Comparison of ENCODE assay signal across 28 cellular contexts in the genomic region with DNA sequence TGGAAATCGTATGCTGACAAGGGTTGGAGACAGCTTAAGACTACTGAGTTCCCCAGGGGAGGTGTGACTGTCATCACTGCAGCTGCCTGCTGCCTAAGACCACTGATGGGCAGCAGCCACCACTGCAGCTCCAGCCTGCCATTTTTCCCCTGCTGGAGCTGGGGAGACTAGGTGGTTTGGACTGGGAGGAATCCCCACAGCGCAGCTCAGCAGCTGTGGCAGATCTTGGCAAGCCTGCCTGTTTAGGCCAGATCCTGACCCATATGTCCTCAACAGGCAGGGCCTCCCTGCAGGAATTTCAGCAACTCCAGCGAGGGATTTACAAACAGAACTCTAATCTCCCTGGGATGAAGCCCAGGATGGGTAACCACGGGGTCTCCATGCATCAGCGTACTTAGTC.
A peak's percentile ranks its signal among the peaks of the same experiment; 100 is the strongest.
DNase-seq lines count a peak whose midpoint lies in the region; ATAC-seq and TF ChIP-seq lines count a peak whose summit lies in the region.
"Had no signal": no experiment of that assay in that cellular context is flagged by ENCODE, and none has a peak within 500 bp of the region (broad histone marks: within the 10 kb centered on the region; RNA-seq: fewer than 3 reads in every experiment).

No MANE protein-coding gene starts in this region.

- no peaks in the 10 kb centered on the region for H3K36me3 Mint-ChIP-seq in activated T-helper 17 cell treated with anti-CD3 and anti-CD28 coated beads, Interleukin-2, amount 50 U/mL, for 72 hours (ENCODE audit: low read depth)
- H3K36me3 Mint-ChIP-seq: activated naive CD8-positive, alpha-beta T cell treated with anti-CD3 and anti-CD28 coated beads, Interleukin-2, amount 10 ng/mL, durations not matched to agents 7 days and 5 days; CD14-positive monocyte; mesothelial cell of epicardium; natural killer cell; stimulated activated effector memory CD8-positive, alpha-beta T cell treated with anti-CD3 and anti-CD28 coated beads, Interleukin-12 subunit alpha, Interleukin-12 subunit beta, amount 100 ng/mL, for 72 hours had no signal

- 37% methylated on average over 5 of the region's 5 CpGs for WGBS in right cardiac atrium

- H3K27ac ChIP-seq in right cardiac atrium (ENCODE audit: low read length) = no peak overlapping the region
- H3K27ac ChIP-seq in left ventricle myocardium inferior (replicated peaks) = no peak overlapping the region
- H3K27ac ChIP-seq in SJCRH30 = no peak overlapping the region
- H3K27ac ChIP-seq: KMS-11, ovary, spleen, testis, uterus had no signal

- H3K4me1 ChIP-seq in right cardiac atrium (ENCODE audit: control insufficient read depth, insufficient read depth, low read length) = no peaks in the 10 kb centered on the region
- no peaks in the 10 kb centered on the region for H3K4me1 ChIP-seq in left ventricle myocardium inferior
- no peaks in the 10 kb centered on the region for H3K4me1 ChIP-seq in SJCRH30
- H3K4me1 ChIP-seq: spleen, testis, uterus had no signal

- H3K4me3 ChIP-seq in right cardiac atrium (ENCODE audit: low read length) (no peak overlapping the region), left ventricle myocardium inferior (no peak overlapping the region), SJCRH30 (no peak overlapping the region)
- H3K4me3 ChIP-seq: ovary, spleen, testis, uterus had no signal

- H3K36me3 ChIP-seq in left ventricle myocardium inferior (no peaks in the 10 kb centered on the region), SJCRH30 (no peaks in the 10 kb centered on the region)
- H3K36me3 ChIP-seq: ovary, spleen, uterus had no signal

- H3K27me3 ChIP-seq in right cardiac atrium (ENCODE audit: control insufficient read depth, insufficient read depth) (no peaks in the 10 kb centered on the region), left ventricle myocardium inferior (ENCODE audit: low read depth) (no peaks in the 10 kb centered on the region), SJCRH30 (no peaks in the 10 kb centered on the region)
- H3K27me3 ChIP-seq: ovary, spleen, testis, uterus had no signal

- intact Hi-C loops in right cardiac atrium (cut with DNase I) = no loop called here
- intact Hi-C loops in left ventricle myocardium inferior (cut with micrococcal nuclease) = no loop called here

- H3K9me3 ChIP-seq in right cardiac atrium (ENCODE audit: control insufficient read depth, low read length) = no peaks in the 10 kb centered on the region
- H3K9me3 ChIP-seq in left ventricle myocardium inferior (replicated peaks) = peaks cover 6% of the 10 kb centered on the region
- no peaks in the 10 kb centered on the region for H3K9me3 ChIP-seq in SJCRH30 (replicated peaks)
- H3K9me3 ChIP-seq: ovary, testis, uterus had no signal

- no peak overlapping the region for H3K27ac Mint-ChIP-seq in activated T-helper 17 cell treated with anti-CD3 and anti-CD28 coated beads, Interleukin-2, amount 50 U/mL, for 72 hours
- H3K27ac Mint-ChIP-seq: activated CD4-positive, alpha-beta memory T cell treated with anti-CD3 and anti-CD28 coated beads, Interleukin-2, amount 10 ng/mL, durations not matched to agents 7 days and 5 days; activated naive CD8-positive, alpha-beta T cell treated with anti-CD3 and anti-CD28 coated beads, Interleukin-2, amount 10 ng/mL, durations not matched to agents 7 days and 5 days; CD14-positive monocyte; dendritic cell treated with granulocyte-macrophage colony-stimulating factor and Interleukin-4, amounts not matched to agents 40 ng/mL and 50 ng/mL, for 4 days; mesothelial cell of epicardium; natural killer cell; stimulated activated effector memory CD8-positive, alpha-beta T cell treated with anti-CD3 and anti-CD28 coated beads, Interleukin-12 subunit alpha, Interleukin-12 subunit beta, amount 100 ng/mL, for 72 hours had no signal

- peak in 1 of 2 donors; percentile 59 for ATAC-seq in right cardiac atrium
- no peak for ATAC-seq in HG03378 (IDR thresholded peaks at IDR 0.05; ENCODE audit: unreplicated experiment)
- no peak for ATAC-seq in activated T-helper 17 cell treated with anti-CD3 and anti-CD28 coated beads, Interleukin-2, amount 50 U/mL, for 72 hours (replicated peaks)
- ATAC-seq: activated CD4-positive, CD25-positive, alpha-beta regulatory T cell treated with anti-CD3 and anti-CD28 coated beads, Interleukin-2, amount 50 U/mL, for 24 hours; left lobe of liver; natural killer cell; stimulated activated effector memory CD8-positive, alpha-beta T cell treated with anti-CD3 and anti-CD28 coated beads, Interleukin-12 subunit alpha, Interleukin-12 subunit beta, amount 100 ng/mL, for 72 hours had no signal

- DNase-seq in right cardiac atrium = peak; percentile 11 to 62 (median 61)
- DNase-seq in left ventricle myocardium inferior = no peak
- DNase-seq in SJCRH30 = peak; percentile 16 to 38
- peak; percentile 29 for DNase-seq in iPS-NIHi11 (ENCODE audit: low spot score)
- DNase-seq in NCI-H526 (lab: John Stamatoyannopoulos, UW) = no peak
- DNase-seq: activated CD4-positive, alpha-beta memory T cell treated with anti-CD3 and anti-CD28 coated beads, Interleukin-2, amount 10 ng/mL, durations not matched to agents 7 days and 5 days; activated effector memory CD4-positive, alpha-beta T cell treated with Interleukin-2 at 50 U/mL for 16 hours; activated naive CD8-positive, alpha-beta T cell treated with anti-CD3 and anti-CD28 coated beads, Interleukin-2, amount 10 ng/mL, durations not matched to agents 7 days and 5 days; central memory CD4-positive, alpha-beta T cell; natural killer cell; NCI-H1694 treated with DMSO at 0.1 percent for 48 hours; NCI-H2171 treated with DMSO at 0.1 percent for 48 hours; NCI-H69; ovary; spleen; stimulated activated CD4-positive, alpha-beta T cell treated with anti-CD3 and anti-CD28 coated beads, Interleukin-2, amount 100 ng/mL, for 48 hours; SW 1271; testis; uterus had no signal

- no peak overlapping the region for H3K4me3 Mint-ChIP-seq in activated T-helper 17 cell treated with anti-CD3 and anti-CD28 coated beads, Interleukin-2, amount 50 U/mL, for 72 hours
- H3K4me3 Mint-ChIP-seq: activated CD4-positive, alpha-beta memory T cell treated with anti-CD3 and anti-CD28 coated beads, Interleukin-2, amount 10 ng/mL, durations not matched to agents 7 days and 5 days; activated naive CD8-positive, alpha-beta T cell treated with anti-CD3 and anti-CD28 coated beads, Interleukin-2, amount 10 ng/mL, durations not matched to agents 7 days and 5 days; CD14-positive monocyte; dendritic cell treated with granulocyte-macrophage colony-stimulating factor and Interleukin-4, amounts not matched to agents 40 ng/mL and 50 ng/mL, for 4 days; mesothelial cell of epicardium; natural killer cell; stimulated activated effector memory CD8-positive, alpha-beta T cell treated with anti-CD3 and anti-CD28 coated beads, Interleukin-12 subunit alpha, Interleukin-12 subunit beta, amount 100 ng/mL, for 72 hours had no signal

- TF ChIP-seq CTCF in left ventricle myocardium inferior (IDR thresholded peaks at IDR 0.05; ENCODE audit: borderline replicate concordance) = no peak

- H3K27me3 Mint-ChIP-seq in activated T-helper 17 cell treated with anti-CD3 and anti-CD28 coated beads, Interleukin-2, amount 50 U/mL, for 72 hours = no peaks in the 10 kb centered on the region
- H3K27me3 Mint-ChIP-seq: activated CD4-positive, alpha-beta memory T cell treated with anti-CD3 and anti-CD28 coated beads, Interleukin-2, amount 10 ng/mL, durations not matched to agents 7 days and 5 days; activated naive CD8-positive, alpha-beta T cell treated with anti-CD3 and anti-CD28 coated beads, Interleukin-2, amount 10 ng/mL, durations not matched to agents 7 days and 5 days; dendritic cell treated with granulocyte-macrophage colony-stimulating factor and Interleukin-4, amounts not matched to agents 40 ng/mL and 50 ng/mL, for 4 days had no signal

- no peaks in the 10 kb centered on the region for H3K9me3 Mint-ChIP-seq in activated T-helper 17 cell treated with anti-CD3 and anti-CD28 coated beads, Interleukin-2, amount 50 U/mL, for 72 hours

- no peaks in the 10 kb centered on the region for H3K4me1 Mint-ChIP-seq in activated T-helper 17 cell treated with anti-CD3 and anti-CD28 coated beads, Interleukin-2, amount 50 U/mL, for 72 hours
- H3K4me1 Mint-ChIP-seq: activated CD4-positive, alpha-beta memory T cell treated with anti-CD3 and anti-CD28 coated beads, Interleukin-2, amount 10 ng/mL, durations not matched to agents 7 days and 5 days; activated naive CD8-positive, alpha-beta T cell treated with anti-CD3 and anti-CD28 coated beads, Interleukin-2, amount 10 ng/mL, durations not matched to agents 7 days and 5 days; CD14-positive monocyte; mesothelial cell of epicardium; natural killer cell; stimulated activated effector memory CD8-positive, alpha-beta T cell treated with anti-CD3 and anti-CD28 coated beads, Interleukin-12 subunit alpha, Interleukin-12 subunit beta, amount 100 ng/mL, for 72 hours had no signal

Comparison
In these comparisons a context has a peak if more than half of its experiments do, and no peak if none do; other contexts are left out.
1. DNase-seq: peak in right cardiac atrium (3 of 3), SJCRH30 (2 of 2) and iPS-NIHi11 (single experiment); none in left ventricle myocardium inferior (single experiment) and NCI-H526 (0 of 2).